Comparison of ENCODE assay signal across 1 cellular context in genomic region chr11:63505857-63506528, GRCh38.
TF ChIP-seq lines count a peak whose summit lies in the region.

LGALS12 (plus strand) TSS chr11:63506084; CDS start chr11:63506459, 375 bp downstream.

TF ChIP-seq in K562, 482 proteins besides CTCF, POLR2A, EP300 and RAD21 (continued from another document and continues in another):
- TF ChIP-seq EP400 (IDR thresholded peaks at IDR 0.05), result no peak
- TF ChIP-seq, protein P1, sequence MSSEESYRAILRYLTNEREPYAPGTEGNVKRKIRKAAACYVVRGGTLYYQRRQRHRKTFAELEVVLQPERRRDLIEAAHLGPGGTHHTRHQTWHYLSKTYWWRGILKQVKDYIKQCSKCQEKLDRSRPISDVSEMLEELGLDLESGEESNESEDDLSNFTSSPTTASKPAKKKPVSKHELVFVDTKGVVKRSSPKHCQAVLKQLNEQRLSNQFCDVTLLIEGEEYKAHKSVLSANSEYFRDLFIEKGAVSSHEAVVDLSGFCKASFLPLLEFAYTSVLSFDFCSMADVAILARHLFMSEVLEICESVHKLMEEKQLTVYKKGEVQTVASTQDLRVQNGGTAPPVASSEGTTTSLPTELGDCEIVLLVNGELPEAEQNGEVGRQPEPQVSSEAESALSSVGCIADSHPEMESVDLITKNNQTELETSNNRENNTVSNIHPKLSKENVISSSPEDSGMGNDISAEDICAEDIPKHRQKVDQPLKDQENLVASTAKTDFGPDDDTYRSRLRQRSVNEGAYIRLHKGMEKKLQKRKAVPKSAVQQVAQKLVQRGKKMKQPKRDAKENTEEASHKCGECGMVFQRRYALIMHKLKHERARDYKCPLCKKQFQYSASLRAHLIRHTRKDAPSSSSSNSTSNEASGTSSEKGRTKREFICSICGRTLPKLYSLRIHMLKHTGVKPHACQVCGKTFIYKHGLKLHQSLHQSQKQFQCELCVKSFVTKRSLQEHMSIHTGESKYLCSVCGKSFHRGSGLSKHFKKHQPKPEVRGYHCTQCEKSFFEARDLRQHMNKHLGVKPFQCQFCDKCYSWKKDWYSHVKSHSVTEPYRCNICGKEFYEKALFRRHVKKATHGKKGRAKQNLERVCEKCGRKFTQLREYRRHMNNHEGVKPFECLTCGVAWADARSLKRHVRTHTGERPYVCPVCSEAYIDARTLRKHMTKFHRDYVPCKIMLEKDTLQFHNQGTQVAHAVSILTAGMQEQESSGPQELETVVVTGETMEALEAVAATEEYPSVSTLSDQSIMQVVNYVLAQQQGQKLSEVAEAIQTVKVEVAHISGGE (CRISPR knock-in tag; IDR thresholded peaks at IDR 0.05), result no peak
- TF ChIP-seq PTRF (tag; IDR thresholded peaks at IDR 0.05), result no peak
- TF ChIP-seq, protein P2, sequence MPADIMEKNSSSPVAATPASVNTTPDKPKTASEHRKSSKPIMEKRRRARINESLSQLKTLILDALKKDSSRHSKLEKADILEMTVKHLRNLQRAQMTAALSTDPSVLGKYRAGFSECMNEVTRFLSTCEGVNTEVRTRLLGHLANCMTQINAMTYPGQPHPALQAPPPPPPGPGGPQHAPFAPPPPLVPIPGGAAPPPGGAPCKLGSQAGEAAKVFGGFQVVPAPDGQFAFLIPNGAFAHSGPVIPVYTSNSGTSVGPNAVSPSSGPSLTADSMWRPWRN (IDR thresholded peaks at IDR 0.05; ENCODE audit: low read depth), result 0 out of 2 replicates have a peak, but pooled peaks have one; percentile 54
- no peak for TF ChIP-seq U2AF2 (optimal IDR thresholded peaks at IDR 0.05; ENCODE audit: low read depth, low read length)
- TF ChIP-seq CUX1 (CRISPR knock-in tag; IDR thresholded peaks at IDR 0.05), result no peak
- no peak for TF ChIP-seq CSDE1 (IDR thresholded peaks at IDR 0.05)
- no peak for TF ChIP-seq PML (IDR thresholded peaks at IDR 0.05; ENCODE audit: low read length)
- TF ChIP-seq ZNF143 (CRISPR knock-in tag; IDR thresholded peaks at IDR 0.05), result no peak
- TF ChIP-seq HDAC1 (IDR thresholded peaks at IDR 0.05), result no peak
- TF ChIP-seq ATF1 (CRISPR knock-in tag; IDR thresholded peaks at IDR 0.05), result no peak
- no peak for TF ChIP-seq ATF1 (tag; IDR thresholded peaks at IDR 0.05)
- TF ChIP-seq BRD4 (IDR thresholded peaks at IDR 0.05), result no peak
- TF ChIP-seq ZNF184 (CRISPR knock-in tag; IDR thresholded peaks at IDR 0.05), result no peak
- peak; percentile 53 for TF ChIP-seq ATF7 (IDR thresholded peaks at IDR 0.05)
- TF ChIP-seq, protein P3, sequence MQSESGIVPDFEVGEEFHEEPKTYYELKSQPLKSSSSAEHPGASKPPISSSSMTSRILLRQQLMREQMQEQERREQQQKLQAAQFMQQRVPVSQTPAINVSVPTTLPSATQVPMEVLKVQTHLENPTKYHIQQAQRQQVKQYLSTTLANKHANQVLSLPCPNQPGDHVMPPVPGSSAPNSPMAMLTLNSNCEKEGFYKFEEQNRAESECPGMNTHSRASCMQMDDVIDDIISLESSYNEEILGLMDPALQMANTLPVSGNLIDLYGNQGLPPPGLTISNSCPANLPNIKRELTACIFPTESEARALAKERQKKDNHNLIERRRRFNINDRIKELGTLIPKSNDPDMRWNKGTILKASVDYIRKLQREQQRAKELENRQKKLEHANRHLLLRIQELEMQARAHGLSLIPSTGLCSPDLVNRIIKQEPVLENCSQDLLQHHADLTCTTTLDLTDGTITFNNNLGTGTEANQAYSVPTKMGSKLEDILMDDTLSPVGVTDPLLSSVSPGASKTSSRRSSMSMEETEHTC (IDR thresholded peaks at IDR 0.05), result no peak
- TF ChIP-seq XRCC5 (IDR thresholded peaks at IDR 0.05; ENCODE audit: low read depth, low read length), result no peak
- no peak for TF ChIP-seq HNRNPL (IDR thresholded peaks at IDR 0.05; ENCODE audit: low read depth, low read length)
- no peak for TF ChIP-seq TFAM (CRISPR knock-in tag; conservative IDR thresholded peaks at IDR 0.05)
- peak; percentile 78 for TF ChIP-seq L3MBTL2 (IDR thresholded peaks at IDR 0.05)
- no peak for TF ChIP-seq MAFG (tag; conservative IDR thresholded peaks at IDR 0.05)
- TF ChIP-seq SIN3A (IDR thresholded peaks at IDR 0.05; ENCODE audit: borderline replicate concordance in 2 of 2, control insufficient read depth in 1 of 2, low read depth in 2 of 2, low read length in 2 of 2), result no peak
- no peak for TF ChIP-seq CCAR2 (IDR thresholded peaks at IDR 0.05; ENCODE audit: low read depth, low read length)
- no peak for TF ChIP-seq DACH1 (IDR thresholded peaks at IDR 0.05; ENCODE audit: partially characterized antibody)
- no peak for TF ChIP-seq XRCC4 (IDR thresholded peaks at IDR 0.05; ENCODE audit: extremely low read depth, insufficient read depth, insufficient read length)
- TF ChIP-seq MCM3 (IDR thresholded peaks at IDR 0.05), result no peak
- 0 out of 2 replicates have a peak, but pooled peaks have one; percentile 17 for TF ChIP-seq ZBTB9 (CRISPR knock-in tag; IDR thresholded peaks at IDR 0.05)
- TF ChIP-seq FOSL1 (tag; conservative IDR thresholded peaks at IDR 0.05), result peak; percentile 77
- peak; percentile 81 for TF ChIP-seq ZNF766 (CRISPR knock-in tag; conservative IDR thresholded peaks at IDR 0.05)
- TF ChIP-seq, protein P4, sequence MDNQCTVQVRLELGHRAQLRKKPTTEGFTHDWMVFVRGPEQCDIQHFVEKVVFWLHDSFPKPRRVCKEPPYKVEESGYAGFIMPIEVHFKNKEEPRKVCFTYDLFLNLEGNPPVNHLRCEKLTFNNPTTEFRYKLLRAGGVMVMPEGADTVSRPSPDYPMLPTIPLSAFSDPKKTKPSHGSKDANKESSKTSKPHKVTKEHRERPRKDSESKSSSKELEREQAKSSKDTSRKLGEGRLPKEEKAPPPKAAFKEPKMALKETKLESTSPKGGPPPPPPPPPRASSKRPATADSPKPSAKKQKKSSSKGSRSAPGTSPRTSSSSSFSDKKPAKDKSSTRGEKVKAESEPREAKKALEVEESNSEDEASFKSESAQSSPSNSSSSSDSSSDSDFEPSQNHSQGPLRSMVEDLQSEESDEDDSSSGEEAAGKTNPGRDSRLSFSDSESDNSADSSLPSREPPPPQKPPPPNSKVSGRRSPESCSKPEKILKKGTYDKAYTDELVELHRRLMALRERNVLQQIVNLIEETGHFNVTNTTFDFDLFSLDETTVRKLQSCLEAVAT (IDR thresholded peaks at IDR 0.05), result peak in 1 of 2 experiments; percentile 75; a peak in 2 of 4 replicates
- peak; percentile 56; the same call in 1 of the 2 replicates for TF ChIP-seq CTBP1 (IDR thresholded peaks at IDR 0.05; ENCODE audit: borderline replicate concordance)
- TF ChIP-seq, protein P5, sequence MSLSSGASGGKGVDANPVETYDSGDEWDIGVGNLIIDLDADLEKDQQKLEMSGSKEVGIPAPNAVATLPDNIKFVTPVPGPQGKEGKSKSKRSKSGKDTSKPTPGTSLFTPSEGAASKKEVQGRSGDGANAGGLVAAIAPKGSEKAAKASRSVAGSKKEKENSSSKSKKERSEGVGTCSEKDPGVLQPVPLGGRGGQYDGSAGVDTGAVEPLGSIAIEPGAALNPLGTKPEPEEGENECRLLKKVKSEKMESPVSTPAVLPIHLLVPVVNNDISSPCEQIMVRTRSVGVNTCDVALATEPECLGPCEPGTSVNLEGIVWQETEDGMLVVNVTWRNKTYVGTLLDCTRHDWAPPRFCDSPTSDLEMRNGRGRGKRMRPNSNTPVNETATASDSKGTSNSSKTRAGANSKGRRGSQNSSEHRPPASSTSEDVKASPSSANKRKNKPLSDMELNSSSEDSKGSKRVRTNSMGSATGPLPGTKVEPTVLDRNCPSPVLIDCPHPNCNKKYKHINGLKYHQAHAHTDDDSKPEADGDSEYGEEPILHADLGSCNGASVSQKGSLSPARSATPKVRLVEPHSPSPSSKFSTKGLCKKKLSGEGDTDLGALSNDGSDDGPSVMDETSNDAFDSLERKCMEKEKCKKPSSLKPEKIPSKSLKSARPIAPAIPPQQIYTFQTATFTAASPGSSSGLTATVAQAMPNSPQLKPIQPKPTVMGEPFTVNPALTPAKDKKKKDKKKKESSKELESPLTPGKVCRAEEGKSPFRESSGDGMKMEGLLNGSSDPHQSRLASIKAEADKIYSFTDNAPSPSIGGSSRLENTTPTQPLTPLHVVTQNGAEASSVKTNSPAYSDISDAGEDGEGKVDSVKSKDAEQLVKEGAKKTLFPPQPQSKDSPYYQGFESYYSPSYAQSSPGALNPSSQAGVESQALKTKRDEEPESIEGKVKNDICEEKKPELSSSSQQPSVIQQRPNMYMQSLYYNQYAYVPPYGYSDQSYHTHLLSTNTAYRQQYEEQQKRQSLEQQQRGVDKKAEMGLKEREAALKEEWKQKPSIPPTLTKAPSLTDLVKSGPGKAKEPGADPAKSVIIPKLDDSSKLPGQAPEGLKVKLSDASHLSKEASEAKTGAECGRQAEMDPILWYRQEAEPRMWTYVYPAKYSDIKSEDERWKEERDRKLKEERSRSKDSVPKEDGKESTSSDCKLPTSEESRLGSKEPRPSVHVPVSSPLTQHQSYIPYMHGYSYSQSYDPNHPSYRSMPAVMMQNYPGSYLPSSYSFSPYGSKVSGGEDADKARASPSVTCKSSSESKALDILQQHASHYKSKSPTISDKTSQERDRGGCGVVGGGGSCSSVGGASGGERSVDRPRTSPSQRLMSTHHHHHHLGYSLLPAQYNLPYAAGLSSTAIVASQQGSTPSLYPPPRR (CRISPR knock-in tag; IDR thresholded peaks at IDR 0.05; ENCODE audit: borderline replicate concordance), result no peak; the same call in 1 of the 2 replicates
- TF ChIP-seq POLR3A (IDR thresholded peaks at IDR 0.05; ENCODE audit: borderline replicate concordance, extremely low read depth, insufficient read depth, insufficient read length), result no peak
- TF ChIP-seq RBBP5 (IDR thresholded peaks at IDR 0.05; ENCODE audit: borderline replicate concordance, insufficient read depth, low read length, poor library complexity, severe bottlenecking), result peak; percentile 59
- TF ChIP-seq, protein P6, sequence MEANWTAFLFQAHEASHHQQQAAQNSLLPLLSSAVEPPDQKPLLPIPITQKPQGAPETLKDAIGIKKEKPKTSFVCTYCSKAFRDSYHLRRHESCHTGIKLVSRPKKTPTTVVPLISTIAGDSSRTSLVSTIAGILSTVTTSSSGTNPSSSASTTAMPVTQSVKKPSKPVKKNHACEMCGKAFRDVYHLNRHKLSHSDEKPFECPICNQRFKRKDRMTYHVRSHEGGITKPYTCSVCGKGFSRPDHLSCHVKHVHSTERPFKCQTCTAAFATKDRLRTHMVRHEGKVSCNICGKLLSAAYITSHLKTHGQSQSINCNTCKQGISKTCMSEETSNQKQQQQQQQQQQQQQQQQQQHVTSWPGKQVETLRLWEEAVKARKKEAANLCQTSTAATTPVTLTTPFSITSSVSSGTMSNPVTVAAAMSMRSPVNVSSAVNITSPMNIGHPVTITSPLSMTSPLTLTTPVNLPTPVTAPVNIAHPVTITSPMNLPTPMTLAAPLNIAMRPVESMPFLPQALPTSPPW (CRISPR knock-in tag; IDR thresholded peaks at IDR 0.05), result peak; percentile 59
- no peak for TF ChIP-seq FOXP1 (CRISPR knock-in tag; IDR thresholded peaks at IDR 0.05)
- peak; percentile 91 for TF ChIP-seq ZNF384 (IDR thresholded peaks at IDR 0.05; ENCODE audit: low read depth, low read length)
- TF ChIP-seq, protein P7, sequence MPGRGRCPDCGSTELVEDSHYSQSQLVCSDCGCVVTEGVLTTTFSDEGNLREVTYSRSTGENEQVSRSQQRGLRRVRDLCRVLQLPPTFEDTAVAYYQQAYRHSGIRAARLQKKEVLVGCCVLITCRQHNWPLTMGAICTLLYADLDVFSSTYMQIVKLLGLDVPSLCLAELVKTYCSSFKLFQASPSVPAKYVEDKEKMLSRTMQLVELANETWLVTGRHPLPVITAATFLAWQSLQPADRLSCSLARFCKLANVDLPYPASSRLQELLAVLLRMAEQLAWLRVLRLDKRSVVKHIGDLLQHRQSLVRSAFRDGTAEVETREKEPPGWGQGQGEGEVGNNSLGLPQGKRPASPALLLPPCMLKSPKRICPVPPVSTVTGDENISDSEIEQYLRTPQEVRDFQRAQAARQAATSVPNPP (IDR thresholded peaks at IDR 0.05; ENCODE audit: borderline replicate concordance, insufficient read depth, insufficient read length), result no peak
- peak in 1 of 2 experiments; percentile 42; a peak in 1 of 3 replicates for TF ChIP-seq CBX3 (IDR thresholded peaks at IDR 0.05; ENCODE audit: borderline replicate concordance in 1 of 2, low read length in 2 of 2)
- TF ChIP-seq IRF2 (CRISPR knock-in tag; IDR thresholded peaks at IDR 0.05), result no peak
- no peak for TF ChIP-seq NUFIP1 (IDR thresholded peaks at IDR 0.05; ENCODE audit: partially characterized antibody)
